24 cellular contexts compared by ENCODE assay signal in genomic region chr10:10096898-10097297, GRCh38.
"Had no signal": no experiment of that assay in that cellular context is flagged by ENCODE, and none has a peak within 500 bp of the region (broad histone marks: within the 10 kb centered on the region; RNA-seq: fewer than 3 reads in every experiment).

No MANE protein-coding gene starts in this region.

- H3K27ac ChIP-seq: colonic mucosa, coronary artery, dorsolateral prefrontal cortex, epithelial cell of prostate, esophagus muscularis mucosa, esophagus squamous epithelium, foreskin keratinocyte, gastrocnemius medialis, gastroesophageal sphincter, heart left ventricle, heart right ventricle had no signal

- H3K27me3 ChIP-seq: colonic mucosa, dorsolateral prefrontal cortex, esophagus muscularis mucosa, esophagus squamous epithelium, foreskin keratinocyte, gastrocnemius medialis, gastroesophageal sphincter, heart left ventricle, heart right ventricle had no signal

- ATAC-seq: effector memory CD8-positive, alpha-beta T cell; esophagus mucosa; foreskin keratinocyte; gastrocnemius medialis; gastroesophageal sphincter had no signal

- H3K9me3 ChIP-seq: colonic mucosa, esophagus squamous epithelium, gastrocnemius medialis, gastroesophageal sphincter had no signal

- H3K4me1 ChIP-seq: colonic mucosa, esophagus muscularis mucosa, foreskin keratinocyte, gastrocnemius medialis, gastroesophageal sphincter had no signal

- FAIRE-seq: endothelial cell of umbilical vein had no signal

- H3K4me3 ChIP-seq: colonic mucosa, coronary artery, dorsolateral prefrontal cortex, esophagus muscularis mucosa, esophagus squamous epithelium, gastrocnemius medialis, gastroesophageal sphincter, heart left ventricle, heart right ventricle had no signal

- DNase-seq: colonic mucosa; cortex of kidney; dermis blood vessel endothelial cell; dorsolateral prefrontal cortex; effector CD4-positive, alpha-beta T cell; effector CD8-positive, alpha-beta T cell; effector memory CD4-positive, alpha-beta T cell; effector memory CD8-positive, alpha-beta T cell; endodermal cell; erythroblast; esophagus squamous epithelium; foreskin keratinocyte; foreskin melanocyte; gastrocnemius medialis; glutamatergic neuron; head of caudate nucleus; heart left ventricle; heart right ventricle had no signal

- H3K36me3 ChIP-seq: colonic mucosa, esophagus muscularis mucosa, esophagus squamous epithelium, gastrocnemius medialis, gastroesophageal sphincter, heart left ventricle, heart right ventricle had no signal
